13 cellular contexts compared by ENCODE assay signal in the genomic region with DNA sequence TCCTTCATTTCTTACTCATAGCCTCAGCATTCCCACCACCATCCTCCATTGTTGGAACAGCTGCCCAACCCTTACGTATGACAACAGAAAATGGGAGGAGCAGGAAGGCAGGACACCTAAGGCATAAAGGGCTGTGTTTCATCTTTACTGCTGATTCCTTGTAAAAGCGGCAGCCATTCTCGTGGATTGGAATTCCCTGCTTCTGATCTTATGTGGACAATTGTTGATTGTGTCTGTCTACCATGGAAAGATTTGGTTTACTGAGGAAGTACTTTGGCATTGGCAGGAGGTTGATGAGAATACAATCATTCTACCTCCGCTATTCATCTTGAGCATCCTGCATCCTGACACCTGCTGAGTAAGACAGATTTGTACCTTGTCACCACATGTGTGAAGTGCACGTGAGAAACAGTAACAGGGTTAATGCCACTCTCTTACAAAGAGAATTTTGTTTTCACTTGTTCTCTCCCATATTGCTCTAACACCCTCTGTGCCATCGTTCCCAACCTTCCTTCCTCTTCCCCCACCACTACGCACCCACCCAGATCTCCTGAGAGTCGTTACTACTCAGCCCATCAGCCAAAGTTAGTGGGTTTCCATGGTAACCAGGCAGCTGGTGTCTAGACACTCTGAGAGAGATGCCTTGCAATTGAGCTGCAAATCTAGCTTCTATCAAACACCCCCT.
DNase-seq lines count a peak whose midpoint lies in the region; ATAC-seq, FAIRE-seq and TF ChIP-seq lines count a peak whose summit lies in the region.
"Had no signal": no experiment of that assay in that cellular context is flagged by ENCODE, and none has a peak within 500 bp of the region (broad histone marks: within the 10 kb centered on the region; RNA-seq: fewer than 3 reads in every experiment).

No MANE protein-coding gene starts in this region.

- H2BK120ac ChIP-seq in mesendoderm (ENCODE audit: low read depth, low read length): no peak overlapping the region

- DNase-seq in COLO829 (ENCODE audit: low spot score) (peak; percentile 8), NCI-H1105 (lab: John Stamatoyannopoulos, UW) (peak; percentile 71), astrocyte (ENCODE audit: low read depth) (peak; percentile 61), mesendoderm (peak; percentile 90), HUDEP-2 (lab: John Stamatoyannopoulos, UW; ENCODE audit: unreplicated experiment in 76 of 76) (no peak), mucosa of descending colon (no peak), cardiac septum (ENCODE audit: low spot score) (no peak)
- DNase-seq: PC-3; stimulated activated CD4-positive, alpha-beta T cell treated with anti-CD3 and anti-CD28 coated beads, Interleukin-12 subunit alpha, Interleukin-12 subunit beta, amount 100 ng/mL, for 4 hours had no signal

- no peak overlapping the region for H2BK15ac ChIP-seq in mesendoderm (replicated peaks; ENCODE audit: low read depth)

- H3K27me3 Mint-ChIP-seq in astrocyte (ENCODE audit: low read depth, unreplicated experiment): no peaks in the 10 kb centered on the region

- intact Hi-C loops in mucosa of descending colon (cut with DNase I, micrococcal nuclease): no loop called here
- intact Hi-C loops in cardiac septum (cut with DNase I): loop anchor here (10.0 kb wide), 1 partner anchor 874 kb away; no protein-coding TSS in a partner anchor

- TF ChIP-seq CTCF in astrocyte (IDR thresholded peaks at IDR 0.05; ENCODE audit: insufficient read depth, low read depth, low read length): no peak
- TF ChIP-seq CTCF in mucosa of descending colon (IDR thresholded peaks at IDR 0.05): no peak

- H3K4ac ChIP-seq in mesendoderm (ENCODE audit: low read depth, low read length): no peak overlapping the region

- no peaks in the 10 kb centered on the region for H3K36me3 Mint-ChIP-seq in astrocyte (ENCODE audit: low read depth, unreplicated experiment)
- H3K36me3 Mint-ChIP-seq: CD8-positive, alpha-beta memory T cell had no signal

- no peak overlapping the region for H4K5ac ChIP-seq in mesendoderm (ENCODE audit: low read length)

- no peak overlapping the region for H2AFZ ChIP-seq in astrocyte (ENCODE audit: low read depth, low read length)

- ATAC-seq in mucosa of descending colon: no peak
- ATAC-seq in GM18907 (IDR thresholded peaks at IDR 0.05; ENCODE audit: unreplicated experiment): no peak
- ATAC-seq: PC-3 had no signal

- H3K79me2 ChIP-seq in astrocyte (ENCODE audit: insufficient read depth, low read length) (no peaks in the 10 kb centered on the region), mesendoderm (ENCODE audit: control insufficient read depth, insufficient read depth, low read length) (no peaks in the 10 kb centered on the region)

- H2AK5ac ChIP-seq in mesendoderm (ENCODE audit: low read length): no peak overlapping the region

- H3K27me3 ChIP-seq in astrocyte (ENCODE audit: insufficient read depth, low read length) (no peaks in the 10 kb centered on the region), mesendoderm (ENCODE audit: insufficient read depth, low read length, poor library complexity) (no peaks in the 10 kb centered on the region)

- H3K4me3 ChIP-seq in astrocyte (ENCODE audit: insufficient read depth, low read depth, low read length) (no peak overlapping the region), mesendoderm (ENCODE audit: low read length) (no peak overlapping the region), mucosa of descending colon (no peak overlapping the region)

- WGBS in mesendoderm (ENCODE audit: extremely low coverage, insufficient coverage, low lambda C conversion rate): no CpG with 5 or more reads among the region's 8 CpGs

- H3K4me1 ChIP-seq in astrocyte (ENCODE audit: insufficient read depth, low read length) (peaks cover 12% of the 10 kb centered on the region), mesendoderm (ENCODE audit: control insufficient read depth, low read depth, low read length) (no peaks in the 10 kb centered on the region), mucosa of descending colon (ENCODE audit: low read depth) (no peaks in the 10 kb centered on the region)

- H3K4me1 Mint-ChIP-seq in astrocyte (ENCODE audit: low read depth, unreplicated experiment): peaks cover 8% of the 10 kb centered on the region
- H3K4me1 Mint-ChIP-seq: CD8-positive, alpha-beta memory T cell had no signal

- no peaks in the 10 kb centered on the region for H3K9me3 ChIP-seq in astrocyte (ENCODE audit: insufficient read depth, low read depth, low read length)
- H3K9me3 ChIP-seq in mucosa of descending colon: no peaks in the 10 kb centered on the region

- no peak overlapping the region for H2BK5ac ChIP-seq in mesendoderm (ENCODE audit: low read length)

- H3K36me3 ChIP-seq in astrocyte (ENCODE audit: insufficient read depth, low read length) (no peaks in the 10 kb centered on the region), mesendoderm (ENCODE audit: control insufficient read depth, insufficient read depth, low read length) (no peaks in the 10 kb centered on the region), mucosa of descending colon (ENCODE audit: low read depth) (no peaks in the 10 kb centered on the region)

- H4K8ac ChIP-seq in mesendoderm (ENCODE audit: low read depth, low read length): no peak overlapping the region

- H3K18ac ChIP-seq in mesendoderm (ENCODE audit: low read length): no peak overlapping the region

- no peak overlapping the region for H3K4me3 Mint-ChIP-seq in astrocyte (ENCODE audit: unreplicated experiment)
- H3K4me3 Mint-ChIP-seq: activated T-helper 1 cell treated with anti-CD3 and anti-CD28 coated beads, Interleukin-12 subunit alpha, Interleukin-12 subunit beta, Interleukin-2, Interleukin-4 antibody, amounts not matched to agents 30 ng/mL and 10 ng/mL and 1 ng/mL, durations not matched to agents 14 hours and 24 hours and 36 hours; CD8-positive, alpha-beta memory T cell; dendritic cell treated with granulocyte-macrophage colony-stimulating factor and Interleukin-4, amounts not matched to agents 40 ng/mL and 50 ng/mL, for 4 days had no signal

- H3K27ac ChIP-seq in astrocyte (ENCODE audit: low read depth, low read length) (peak overlapping the region; percentile 26), mesendoderm (ENCODE audit: low read depth, low read length) (no peak overlapping the region)

- H3K56ac ChIP-seq in mesendoderm (ENCODE audit: low read length): no peak overlapping the region

- no peaks in the 10 kb centered on the region for H4K20me1 ChIP-seq in astrocyte (ENCODE audit: insufficient read depth, low read length)

- no peak overlapping the region for H3K4me2 ChIP-seq in astrocyte (ENCODE audit: low read length)
- H3K4me2 ChIP-seq in mesendoderm (ENCODE audit: low read length): no peak overlapping the region

- peak overlapping the region; percentile 21 for H3K27ac Mint-ChIP-seq in astrocyte (ENCODE audit: unreplicated experiment)
- H3K27ac Mint-ChIP-seq: activated T-helper 1 cell treated with anti-CD3 and anti-CD28 coated beads, Interleukin-12 subunit alpha, Interleukin-12 subunit beta, Interleukin-2, Interleukin-4 antibody, amounts not matched to agents 30 ng/mL and 10 ng/mL and 1 ng/mL, durations not matched to agents 14 hours and 24 hours and 36 hours; CD8-positive, alpha-beta memory T cell; dendritic cell treated with granulocyte-macrophage colony-stimulating factor and Interleukin-4, amounts not matched to agents 40 ng/mL and 50 ng/mL, for 4 days had no signal

- no peak overlapping the region for H3K9ac ChIP-seq in astrocyte (ENCODE audit: low read length)
- no peak overlapping the region for H3K9ac ChIP-seq in mesendoderm (ENCODE audit: low read length)

- FAIRE-seq in astrocyte (lab: Jason Lieb, UNC): no peak

- H3K79me1 ChIP-seq in mesendoderm (ENCODE audit: low read length): no peaks in the 10 kb centered on the region

- no peak overlapping the region for H3K23ac ChIP-seq in mesendoderm (ENCODE audit: low read length)

- H3K9me3 Mint-ChIP-seq in astrocyte (ENCODE audit: unreplicated experiment): no peaks in the 10 kb centered on the region
- H3K9me3 Mint-ChIP-seq: activated T-helper 1 cell treated with anti-CD3 and anti-CD28 coated beads, Interleukin-12 subunit alpha, Interleukin-12 subunit beta, Interleukin-2, Interleukin-4 antibody, amounts not matched to agents 30 ng/mL and 10 ng/mL and 1 ng/mL, durations not matched to agents 14 hours and 24 hours and 36 hours; CD8-positive, alpha-beta memory T cell; dendritic cell treated with granulocyte-macrophage colony-stimulating factor and Interleukin-4, amounts not matched to agents 40 ng/mL and 50 ng/mL, for 4 days had no signal

Comparison
In these comparisons a context has a peak if more than half of its experiments do, and no peak if none do; other contexts are left out.
1. DNase-seq: peak in COLO829 (single experiment), NCI-H1105 (single experiment), astrocyte (single experiment) and mesendoderm (single experiment); none in HUDEP-2 (0 of 76), mucosa of descending colon (0 of 3) and cardiac septum (single experiment).